In the genomic region with DNA sequence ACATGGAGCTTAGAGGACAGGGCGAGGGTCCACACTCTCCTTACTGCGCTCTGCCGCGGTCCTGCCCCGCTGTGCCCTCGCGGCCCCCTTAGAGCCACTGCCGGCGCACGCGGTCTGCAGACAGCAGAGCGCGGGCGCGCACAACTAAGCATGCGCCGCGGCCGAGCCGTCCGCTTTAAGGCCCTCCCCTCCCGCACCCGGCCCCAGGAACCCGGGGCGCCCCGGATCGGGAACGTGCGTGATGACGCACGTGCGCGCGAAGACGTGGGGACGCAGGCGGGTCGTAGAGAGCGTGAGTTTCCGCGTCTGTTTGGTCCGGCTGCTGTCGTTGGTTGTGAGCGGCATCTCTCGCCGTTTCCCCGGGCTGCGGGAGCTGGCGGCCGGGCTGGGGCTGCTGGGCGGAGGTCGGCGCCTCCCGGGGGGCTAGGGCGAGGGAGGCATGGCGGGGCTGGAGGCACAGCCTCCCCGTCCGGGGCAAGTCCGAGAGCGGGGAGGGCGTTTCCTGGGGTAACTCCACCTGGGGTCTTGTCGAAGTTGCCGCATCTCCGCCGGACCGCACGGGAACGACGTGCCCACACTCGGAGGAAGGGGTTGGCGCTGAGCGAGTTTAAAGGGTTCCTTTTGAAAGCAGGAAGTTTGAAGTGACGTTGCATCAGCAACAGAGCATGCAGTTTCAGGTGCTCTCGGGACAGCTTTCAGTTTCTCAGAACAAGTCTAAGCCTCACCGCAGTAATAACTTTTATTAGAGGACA, we compare ENCODE assay signal across 8 cellular contexts. TPM values are rescaled to one million over a fixed set of nuclear protein-coding genes. Genes with fewer than 3 reads are reported as not detected.
A peak's percentile ranks its signal among the peaks of the same experiment; 100 is the strongest.
DNase-seq lines count a peak whose midpoint lies in the region; TF ChIP-seq lines count a peak whose summit lies in the region.

A gene with protein sequence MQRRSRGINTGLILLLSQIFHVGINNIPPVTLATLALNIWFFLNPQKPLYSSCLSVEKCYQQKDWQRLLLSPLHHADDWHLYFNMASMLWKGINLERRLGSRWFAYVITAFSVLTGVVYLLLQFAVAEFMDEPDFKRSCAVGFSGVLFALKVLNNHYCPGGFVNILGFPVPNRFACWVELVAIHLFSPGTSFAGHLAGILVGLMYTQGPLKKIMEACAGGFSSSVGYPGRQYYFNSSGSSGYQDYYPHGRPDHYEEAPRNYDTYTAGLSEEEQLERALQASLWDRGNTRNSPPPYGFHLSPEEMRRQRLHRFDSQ (plus strand): TSS at position 259 of the 752 bp plus-strand sequence. CDS start 28,640 bp downstream, outside the sequence.

- H3K9me3 ChIP-seq in endodermal cell (ENCODE audit: control insufficient read depth, low read length): no peaks in the 10 kb centered on the region

- H3K4me1 Mint-ChIP-seq in endodermal cell: peaks cover 11% of the 10 kb centered on the region

- no peaks in the 10 kb centered on the region for H3K36me3 ChIP-seq in endodermal cell (ENCODE audit: control insufficient read depth, insufficient read depth, low read length)

- no peaks in the 10 kb centered on the region for H3K4me1 ChIP-seq in endodermal cell (ENCODE audit: control insufficient read depth, insufficient read depth, low read length)

- peak within 1 kb of the TSS; percentile 77 for H3K4me3 Mint-ChIP-seq in endodermal cell

- no peaks in the 10 kb centered on the region for H3K27me3 ChIP-seq in endodermal cell (ENCODE audit: control insufficient read depth, insufficient read depth, low read length, poor library complexity, severe bottlenecking)

- TF ChIP-seq CTCF in GM20000 (IDR thresholded peaks at IDR 0.05; ENCODE audit: extremely low read depth, missing control alignments): no peak
- no peak for TF ChIP-seq CTCF in endodermal cell (conservative IDR thresholded peaks at IDR 0.05)

- H3K36me3 Mint-ChIP-seq in endodermal cell (ENCODE audit: low read depth): peaks cover 7% of the 10 kb centered on the region

- peak within 1 kb of the TSS; percentile 90 for H3K4me3 ChIP-seq in endodermal cell (ENCODE audit: low read length)

- H3K9me3 Mint-ChIP-seq in endodermal cell: no peaks in the 10 kb centered on the region

- peaks cover 5% of the 10 kb centered on the region for H3K27me3 Mint-ChIP-seq in endodermal cell (ENCODE audit: insufficient read depth)

- H3K27ac Mint-ChIP-seq in endodermal cell: peak within 1 kb of the TSS; percentile 96

- peak within 1 kb of the TSS; percentile 71 for H3K9ac ChIP-seq in endodermal cell (ENCODE audit: extremely low read depth, low read length, poor library complexity, severe bottlenecking)

- H3K27ac ChIP-seq in endodermal cell (ENCODE audit: low read depth, low read length): peak within 1 kb of the TSS; percentile 77

- WGBS in endodermal cell (ENCODE audit: insufficient coverage in 1 of 2, insufficient read length in 1 of 2), 2 experiments: 1 to 9% methylated on average over 15 to 75 of the region's 75 CpGs

- DNase-seq in COLO668 (lab: John Stamatoyannopoulos, UW; ENCODE audit: unreplicated experiment) (peak; percentile 99), GM20000 (ENCODE audit: low spot score) (peak; percentile 94), HT-29 (ENCODE audit: low spot score) (peak; percentile 95), NOMO-1 treated with dmso at 0.1 percent for 144 hours (lab: John Stamatoyannopoulos, UW; ENCODE audit: unreplicated experiment) (peak; percentile 87), endodermal cell (peak; percentile 94), mesenteric fat pad (ENCODE audit: low spot score) (peak; percentile 98)
- peak; percentile 70 for DNase-seq in activated CD8-positive, alpha-beta memory T cell treated with anti-CD3 and anti-CD28 coated beads, Interleukin-2, amount 50 U/mL, for 1 hour (ENCODE audit: extremely low read depth)
- peak; percentile 85 for DNase-seq in stimulated activated CD8-positive, alpha-beta memory T cell treated with anti-CD3 and anti-CD28 coated beads, Interleukin-15, amount 100 ng/mL, for 24 hours (ENCODE audit: low read depth)

RNA-seq across cellular contexts. Expression of the gene that starts here (rescaled TPM):
- 1.7 and 8.7 TPM in 2 replicates for total RNA-seq in HT-29 (2014; rRNA removed; shearing (Covaris generic))
- total RNA-seq in endodermal cell: 10 to 100 TPM; 35.2 to 46.2 TPM
- polyA plus RNA-seq in endodermal cell (2013, experiment 1 of 2): 24.5 TPM
- 19.1 TPM for polyA plus RNA-seq in endodermal cell (2013, experiment 2 of 2)
- total RNA-seq in mesenteric fat pad: 31.9 TPM

Comparison
In these comparisons a context has a peak if more than half of its experiments do, and no peak if none do; other contexts are left out.
1. Peak in every context shown above with its lines: DNase-seq, H3K4me3 ChIP-seq and H3K27ac ChIP-seq.